Comparison of ENCODE assay signal across 15 cellular contexts in the genomic region with DNA sequence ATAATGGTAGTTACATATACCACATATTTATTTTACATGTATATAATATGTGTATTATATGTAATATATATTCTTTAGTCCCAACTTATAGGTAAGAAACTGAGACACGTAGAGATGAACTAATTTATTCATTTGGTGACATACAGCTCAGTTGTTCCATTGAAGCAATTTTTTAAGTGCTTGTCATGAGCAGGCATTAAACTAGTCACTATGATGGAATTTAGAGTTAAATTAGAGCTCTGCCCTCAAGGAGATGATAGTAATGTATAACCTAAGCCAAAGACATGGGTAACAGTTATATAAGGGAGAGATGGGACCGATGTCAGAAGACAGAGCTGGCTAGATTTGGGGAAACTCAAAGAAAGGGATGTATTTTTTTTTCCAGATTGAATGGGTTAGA.
"Had no signal": no experiment of that assay in that cellular context is flagged by ENCODE, and none has a peak within 500 bp of the region (broad histone marks: within the 10 kb centered on the region; RNA-seq: fewer than 3 reads in every experiment).

No MANE protein-coding gene starts in this region.

- H3K27ac ChIP-seq: brain microvascular endothelial cell, suprapubic skin had no signal

- H3K4me1 Mint-ChIP-seq: activated B cell treated with CpG ODN at 0.5 μM for 24 hours; activated CD4-positive, alpha-beta T cell treated with anti-CD3 and anti-CD28 coated beads, Interleukin-2, amount 10 ng/mL, durations not matched to agents 7 days and 5 days; nephron progenitor cell had no signal

- H3K9me3 Mint-ChIP-seq: activated B cell treated with CpG ODN at 0.5 μM for 24 hours; activated CD4-positive, alpha-beta T cell treated with anti-CD3 and anti-CD28 coated beads, Interleukin-2, amount 10 ng/mL, durations not matched to agents 7 days and 5 days; nephron progenitor cell had no signal

- DNase-seq: activated B cell treated with CpG ODN at 0.5 μM for 24 hours; activated CD4-positive, alpha-beta T cell treated with anti-CD3 and anti-CD28 coated beads, Interleukin-2, amount 10 ng/mL, durations not matched to agents 7 days and 5 days; activated CD8-positive, alpha-beta memory T cell treated with anti-CD3 and anti-CD28 coated beads for 24 hours; activated naive CD4-positive, alpha-beta T cell treated with anti-CD3 and anti-CD28 coated beads, Interleukin-2, amount 50 U/mL, for 16 hours; amniotic stem cell; brain microvascular endothelial cell; dermis blood vessel endothelial cell; left ventricle myocardium superior; mesendoderm; nephron progenitor cell; stimulated activated CD4-positive, alpha-beta T cell treated with anti-CD3 and anti-CD28 coated beads, Interleukin-2, amount 100 ng/mL, for 48 hours; stimulated activated naive CD4-positive, alpha-beta T cell treated with Interleukin-2 at 50 U/mL for 16 hours; T-helper 17 cell; upper lobe of left lung had no signal

- H3K36me3 ChIP-seq: brain microvascular endothelial cell, suprapubic skin, upper lobe of left lung had no signal

- H3K27me3 ChIP-seq: brain microvascular endothelial cell, suprapubic skin, upper lobe of left lung had no signal

- H3K9me3 ChIP-seq: suprapubic skin, upper lobe of left lung had no signal

- H3K4me1 ChIP-seq: suprapubic skin, upper lobe of left lung had no signal

- H3K27ac Mint-ChIP-seq: activated B cell treated with CpG ODN at 0.5 μM for 24 hours; activated CD4-positive, alpha-beta T cell treated with anti-CD3 and anti-CD28 coated beads, Interleukin-2, amount 10 ng/mL, durations not matched to agents 7 days and 5 days; nephron progenitor cell; T-helper 17 cell had no signal

- ATAC-seq: left ventricle myocardium superior, T-helper 17 cell had no signal

- H3K27me3 Mint-ChIP-seq: activated B cell treated with CpG ODN at 0.5 μM for 24 hours; activated CD4-positive, alpha-beta T cell treated with anti-CD3 and anti-CD28 coated beads, Interleukin-2, amount 10 ng/mL, durations not matched to agents 7 days and 5 days; T-helper 17 cell had no signal

- H3K4me3 ChIP-seq: suprapubic skin, upper lobe of left lung had no signal

- H3K4me3 Mint-ChIP-seq: activated B cell treated with CpG ODN at 0.5 μM for 24 hours; activated CD4-positive, alpha-beta T cell treated with anti-CD3 and anti-CD28 coated beads, Interleukin-2, amount 10 ng/mL, durations not matched to agents 7 days and 5 days; nephron progenitor cell; T-helper 17 cell had no signal
